In genomic region chr19:36573948-36574726, GRCh38 we compare ENCODE assay signal across 1 cellular context.
A peak's percentile ranks its signal among the peaks of the same experiment; 100 is the strongest.
TF ChIP-seq lines count a peak whose summit lies in the region.

No MANE protein-coding gene starts in this region.

TF ChIP-seq in GM12878, 131 proteins besides CTCF, POLR2A, EP300 and RAD21:
- TF ChIP-seq NBN (IDR thresholded peaks at IDR 0.05) (no peak), YY1 (IDR thresholded peaks at IDR 0.05; ENCODE audit: low read depth, low read length) (0 out of 2 replicates have a peak, but pooled peaks have one; percentile 13)
